13 cellular contexts compared by ENCODE assay signal in genomic region chr3:13537926-13538325, GRCh38. TPM values are rescaled to one million over a fixed set of nuclear protein-coding genes. Genes with fewer than 3 reads are reported as not detected.
DNase-seq lines count a peak whose midpoint lies in the region; ATAC-seq and FAIRE-seq lines count a peak whose summit lies in the region.
"Had no signal": no experiment of that assay in that cellular context is flagged by ENCODE, and none has a peak within 500 bp of the region (broad histone marks: within the 10 kb centered on the region; RNA-seq: fewer than 3 reads in every experiment).

No MANE protein-coding gene starts in this region.

- DNase-seq in left cardiac atrium (peak; percentile 56), Right ventricle myocardium inferior (ENCODE audit: missing footprints) (no peak), amniotic epithelial cell (ENCODE audit: low read depth) (peak; percentile 75), iris pigment epithelial cell (ENCODE audit: low read depth) (peak; percentile 89), urothelium cell line (ENCODE audit: low spot score) (peak; percentile 84), NCI-H1694 treated with DMSO at 0.1 percent for 48 hours (lab: John Stamatoyannopoulos, UW) (no peak)
- no peak for DNase-seq in stimulated activated naive CD4-positive, alpha-beta T cell (lab: John Stamatoyannopoulos, UW)
- DNase-seq: activated T-cell treated with anti-CD3 and anti-CD28 coated beads, Interleukin-2, amount 50 U/mL, for 24 hours; KG1; NCI-H510A treated with DMSO at 0.1 percent for 48 hours had no signal

- no peak for FAIRE-seq in urothelium cell line (lab: Jason Lieb, UNC)
- FAIRE-seq: islet of Langerhans, TTC549 had no signal

- ATAC-seq in left cardiac atrium, result peak in 1 of 2 donors; percentile 41
- ATAC-seq in Right ventricle myocardium inferior, result no peak
- no peak for ATAC-seq in HG03280 (IDR thresholded peaks at IDR 0.05; ENCODE audit: unreplicated experiment)

- intact Hi-C loops in left cardiac atrium (cut with DNase I) (no loop called here), Right ventricle myocardium inferior (cut with DNase I) (no loop called here)

RNA-seq across cellular contexts. Expression of gene FBLN2, which starts 11.0 kb away (rescaled TPM):
- 100 to 1,000 TPM; 178 to 256 TPM for total RNA-seq in left cardiac atrium
- 81.1 TPM for total RNA-seq in Right ventricle myocardium inferior

RNA-seq across cellular contexts. Expression of gene HDAC11, which starts 57.8 kb away (rescaled TPM):
- 10 to 100 TPM; 27.6 to 36.0 TPM for total RNA-seq in left cardiac atrium
- total RNA-seq in Right ventricle myocardium inferior, result 37.5 TPM

Comparison
In these comparisons a context has a peak if more than half of its experiments do, and no peak if none do; other contexts are left out.
1. DNase-seq: peak in left cardiac atrium (single experiment), amniotic epithelial cell (single experiment), iris pigment epithelial cell (single experiment) and urothelium cell line (single experiment); none in Right ventricle myocardium inferior (single experiment), stimulated activated naive CD4-positive, alpha-beta T cell (0 of 6) and NCI-H1694 treated with DMSO at 0.1 percent for 48 hours (single experiment).